In genomic region chr20:43721429-43722152, GRCh38 we compare ENCODE assay signal across 10 cellular contexts. TPM values are rescaled to one million over a fixed set of nuclear protein-coding genes. Genes with fewer than 3 reads are reported as not detected.
A peak's percentile ranks its signal among the peaks of the same experiment; 100 is the strongest.
DNase-seq lines count a peak whose midpoint lies in the region; ATAC-seq and TF ChIP-seq lines count a peak whose summit lies in the region.
"Had no signal": no experiment of that assay in that cellular context is flagged by ENCODE, and none has a peak within 500 bp of the region (broad histone marks: within the 10 kb centered on the region; RNA-seq: fewer than 3 reads in every experiment).

No MANE protein-coding gene starts in this region.

- no peak for DNase-seq in CD4-positive, CD25-positive, alpha-beta regulatory T cell
- peak; percentile 61 for DNase-seq in DMS153 treated with DMSO at 0.1 percent for 48 hours (lab: John Stamatoyannopoulos, UW; ENCODE audit: unreplicated experiment)
- peak; percentile 75 for DNase-seq in OCI-LY7 (ENCODE audit: low spot score)
- DNase-seq in activated effector memory CD4-positive, alpha-beta T cell treated with Interleukin-2 at 50 U/mL for 16 hours = no peak
- DNase-seq in ascending aorta (ENCODE audit: low spot score in 2 of 2) = no peak
- DNase-seq in tibial nerve (ENCODE audit: low spot score in 2 of 2) = no peak
- no peak for DNase-seq in hippocampal formation (lab: John Stamatoyannopoulos, UW)
- DNase-seq: activated CD8-positive, alpha-beta memory T cell treated with anti-CD3 and anti-CD28 coated beads for 24 hours; cortex of kidney had no signal

- no peaks in the 10 kb centered on the region for H3K9me3 ChIP-seq in CD4-positive, CD25-positive, alpha-beta regulatory T cell (ENCODE audit: control insufficient read depth in 2 of 2, low read length in 2 of 2)
- H3K9me3 ChIP-seq in OCI-LY7 (ENCODE audit: low read length) (no peaks in the 10 kb centered on the region), iPS-15b (ENCODE audit: control insufficient read depth, insufficient read depth, low read length) (no peaks in the 10 kb centered on the region), ascending aorta (no peaks in the 10 kb centered on the region), tibial nerve (no peaks in the 10 kb centered on the region)

- peak overlapping the region; percentile 88 for H3K27ac ChIP-seq in CD4-positive, CD25-positive, alpha-beta regulatory T cell (ENCODE audit: insufficient read depth, low read length, poor library complexity, severe bottlenecking)
- H3K27ac ChIP-seq in OCI-LY7 (ENCODE audit: low read depth, low read length, poor library complexity, severe bottlenecking) (peak overlapping the region; percentile 84), ascending aorta (no peak overlapping the region), tibial nerve (no peak overlapping the region)

- no peak overlapping the region for H3K9ac ChIP-seq in iPS-15b (ENCODE audit: low read depth, low read length)

- peak overlapping the region; percentile 86 for H3K4me3 ChIP-seq in CD4-positive, CD25-positive, alpha-beta regulatory T cell (ENCODE audit: low read depth, low read length)
- H3K4me3 ChIP-seq in OCI-LY7 (ENCODE audit: low read depth, low read length, poor library complexity, severe bottlenecking) (peak overlapping the region; percentile 42), iPS-15b (ENCODE audit: low read depth, low read length) (peak overlapping the region; percentile 37), ascending aorta (no peak overlapping the region), tibial nerve (no peak overlapping the region)

- no TSS peak for BruUV-seq in OCI-LY7 (replicated peaks; lab: Mats Ljungman, UMichigan)

- H4K20me1 ChIP-seq in OCI-LY7 (ENCODE audit: insufficient read depth, low read length) = no peaks in the 10 kb centered on the region

- TF ChIP-seq EP300 in tibial nerve (IDR thresholded peaks at IDR 0.05) = no peak

- intact Hi-C loops in OCI-LY7 (cut with micrococcal nuclease; ENCODE audit: unreplicated experiment) (loop anchor here (1.0 to 5.0 kb wide), 2 partner anchors 11 to 39 kb away; no protein-coding TSS in a partner anchor), ascending aorta (cut with DNase I) (no loop called here)

- H3K27me3 ChIP-seq in CD4-positive, CD25-positive, alpha-beta regulatory T cell (ENCODE audit: control insufficient read depth, insufficient read depth, low read length) = no peaks in the 10 kb centered on the region
- no peaks in the 10 kb centered on the region for H3K27me3 ChIP-seq in iPS-15b (ENCODE audit: control insufficient read depth, insufficient read depth, low read length)
- H3K27me3 ChIP-seq in ascending aorta = no peaks in the 10 kb centered on the region
- H3K27me3 ChIP-seq in tibial nerve = no peaks in the 10 kb centered on the region

- peak overlapping the region; percentile 48 to 90 (median 81) for H3K4me3 Mint-ChIP-seq in CD4-positive, CD25-positive, alpha-beta regulatory T cell

- H3K4me1 ChIP-seq in CD4-positive, CD25-positive, alpha-beta regulatory T cell (ENCODE audit: control insufficient read depth, insufficient read depth, low read length, poor library complexity, severe bottlenecking) = peaks cover 47% of the 10 kb centered on the region
- H3K4me1 ChIP-seq in OCI-LY7 (ENCODE audit: insufficient read depth, low read length, poor library complexity, severe bottlenecking) (peaks cover 67% of the 10 kb centered on the region), iPS-15b (ENCODE audit: control insufficient read depth, insufficient read depth, low read length) (no peaks in the 10 kb centered on the region), ascending aorta (no peaks in the 10 kb centered on the region), tibial nerve (no peaks in the 10 kb centered on the region)

- CTCF ChIA-PET in OCI-LY7 (lab: Charles Lee; ENCODE audit: unreplicated experiment) = no interaction called here

- 21 to 29% methylated on average over 5 to 6 of the region's 15 CpGs for WGBS in tibial nerve, 2 donors

- H3K27me3 Mint-ChIP-seq in CD4-positive, CD25-positive, alpha-beta regulatory T cell = no peaks in the 10 kb centered on the region

- TF ChIP-seq CTCF in OCI-LY7 (conservative IDR thresholded peaks at IDR 0.05; ENCODE audit: low read length) (no peak), ascending aorta (IDR thresholded peaks at IDR 0.05) (no peak), tibial nerve (IDR thresholded peaks at IDR 0.05) (no peak)

- H3K36me3 ChIP-seq in CD4-positive, CD25-positive, alpha-beta regulatory T cell (ENCODE audit: control insufficient read depth, insufficient read depth, low read length) = no peaks in the 10 kb centered on the region
- H3K36me3 ChIP-seq in OCI-LY7 (ENCODE audit: insufficient read depth, low read length) (peaks cover 38% of the 10 kb centered on the region), iPS-15b (ENCODE audit: control insufficient read depth, insufficient read depth, low read length) (peaks cover 4% of the 10 kb centered on the region), ascending aorta (no peaks in the 10 kb centered on the region), tibial nerve (no peaks in the 10 kb centered on the region)

- no peak for TF ChIP-seq POLR2A in tibial nerve (IDR thresholded peaks at IDR 0.05)

- no peaks in the 10 kb centered on the region for H3K9me3 Mint-ChIP-seq in CD4-positive, CD25-positive, alpha-beta regulatory T cell

- H3K36me3 Mint-ChIP-seq in CD4-positive, CD25-positive, alpha-beta regulatory T cell = no peaks in the 10 kb centered on the region

- no peaks in the 10 kb centered on the region for H3K79me2 ChIP-seq in OCI-LY7 (ENCODE audit: insufficient read depth, low read depth, low read length)

- peak; percentile 65 to 67 for ATAC-seq in CD4-positive, CD25-positive, alpha-beta regulatory T cell (ENCODE audit: low read depth in 2 of 2)

- peak overlapping the region; percentile 48; the same call in 1 of the 2 replicates for H2AFZ ChIP-seq in OCI-LY7 (ENCODE audit: low read length)

- peak overlapping the region; percentile 70 for H3K4me2 ChIP-seq in OCI-LY7 (ENCODE audit: low read length)

- peak overlapping the region; percentile 88 to 93 (median 89) for H3K27ac Mint-ChIP-seq in CD4-positive, CD25-positive, alpha-beta regulatory T cell

- H3K9me2 ChIP-seq in OCI-LY7 (ENCODE audit: insufficient read depth, low read length) = no peaks in the 10 kb centered on the region

- peaks cover 21 to 84% (median 52%) of the 10 kb centered on the region in 4 donors for H3K4me1 Mint-ChIP-seq in CD4-positive, CD25-positive, alpha-beta regulatory T cell

- POLR2A ChIA-PET in OCI-LY7 (lab: Charles Lee) = interaction anchor here (0.5 to 1.6 kb wide), 6 partner anchors 11 to 862 kb away, joined by 3 to 5 read pairs (median 3); partner anchors contain the start of gene IFT52

RNA-seq across cellular contexts. Expression of gene GTSF1L, which starts 5.2 kb away (rescaled TPM):
- total RNA-seq in CD4-positive, CD25-positive, alpha-beta regulatory T cell = 1.1 TPM
- polyA plus RNA-seq in CD4-positive, CD25-positive, alpha-beta regulatory T cell = 1 to 10 TPM in 3 of 4 donors, under 1 TPM in 1; 0.98 to 3.0 (median 1.7) TPM
- total RNA-seq in OCI-LY7 (2014; rRNA removed; shearing (Covaris generic)) = 0.21 and 3.1 TPM in 2 replicates
- total RNA-seq in OCI-LY7 (2022) (3.3 and 4.0 TPM in 2 replicates), ascending aorta (not detected), tibial nerve (not detected)

RNA-seq across cellular contexts. Expression of gene MYBL2, which starts 54.7 kb away (rescaled TPM):
- total RNA-seq in CD4-positive, CD25-positive, alpha-beta regulatory T cell = 2.7 TPM
- 1 to 10 TPM; 1.6 to 4.3 (median 3.2) TPM for polyA plus RNA-seq in CD4-positive, CD25-positive, alpha-beta regulatory T cell
- 226 and 268 TPM in 2 replicates for total RNA-seq in OCI-LY7 (2014; rRNA removed; shearing (Covaris generic))
- total RNA-seq in OCI-LY7 (2022) (450 and 472 TPM in 2 replicates), ascending aorta (not detected), tibial nerve (not detected)

Comparison
In these comparisons a context has a peak if more than half of its experiments do, and no peak if none do; other contexts are left out.
1. DNase-seq: peak in DMS153 treated with DMSO at 0.1 percent for 48 hours (single experiment) and OCI-LY7 (single experiment); none in CD4-positive, CD25-positive, alpha-beta regulatory T cell (0 of 3), activated effector memory CD4-positive, alpha-beta T cell treated with Interleukin-2 at 50 U/mL for 16 hours (single experiment), ascending aorta (0 of 2), tibial nerve (0 of 2) and hippocampal formation (0 of 2).
2. H3K27ac ChIP-seq: peak in CD4-positive, CD25-positive, alpha-beta regulatory T cell (single experiment) and OCI-LY7 (single experiment); none in ascending aorta (0 of 2) and tibial nerve (0 of 4).
3. H3K4me3 ChIP-seq: peak in CD4-positive, CD25-positive, alpha-beta regulatory T cell (single experiment), OCI-LY7 (single experiment) and iPS-15b (single experiment); none in ascending aorta (0 of 2) and tibial nerve (0 of 4).
4. RNA of gene MYBL2, which starts 54.7 kb away (total RNA-seq): 226 to 472 TPM in OCI-LY7; 2.7 TPM in CD4-positive, CD25-positive, alpha-beta regulatory T cell (single experiment), not detected in ascending aorta (single experiment) and not detected in tibial nerve; every median in the first group is over 10 times any median in the second.